Comparison of ENCODE assay signal across 1 cellular context in the genomic region with DNA sequence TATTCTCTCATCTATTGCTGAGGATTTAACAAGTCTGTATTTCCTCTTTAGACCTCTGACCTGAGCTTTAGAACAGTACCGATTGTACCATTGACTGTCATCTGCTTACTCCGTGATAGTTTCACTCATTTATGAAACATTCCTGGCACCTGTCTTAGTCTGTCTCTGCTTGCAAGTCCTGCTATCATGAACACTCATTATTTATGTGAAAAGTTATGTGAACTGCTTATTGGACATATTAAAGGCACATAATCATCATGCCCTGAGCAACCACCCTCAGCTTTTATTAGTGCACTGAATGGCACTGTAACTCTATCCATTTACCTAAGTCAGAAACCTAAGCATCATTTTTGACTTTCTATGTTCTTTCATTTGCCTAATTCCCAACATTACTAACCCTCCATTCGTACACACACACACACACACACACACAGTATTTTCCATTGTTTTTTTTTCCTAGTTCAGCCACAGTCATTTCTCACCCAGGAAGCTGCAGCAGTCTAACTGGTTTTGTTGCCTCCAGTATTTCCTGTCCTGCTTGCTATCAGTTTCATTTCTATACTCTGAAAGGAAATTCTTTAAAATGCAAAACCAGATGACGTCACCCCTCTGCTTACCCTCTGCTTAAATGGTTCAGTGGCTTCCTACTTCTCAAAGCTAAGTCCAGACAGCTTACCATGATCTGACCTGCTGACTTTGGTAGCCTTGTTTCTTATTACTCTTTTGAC.
TF ChIP-seq lines count a peak whose summit lies in the region.

No MANE protein-coding gene starts in this region.

TF ChIP-seq in K562, 482 proteins besides CTCF, POLR2A, EP300 and RAD21 (continued from another document):
- TF ChIP-seq, protein P1, sequence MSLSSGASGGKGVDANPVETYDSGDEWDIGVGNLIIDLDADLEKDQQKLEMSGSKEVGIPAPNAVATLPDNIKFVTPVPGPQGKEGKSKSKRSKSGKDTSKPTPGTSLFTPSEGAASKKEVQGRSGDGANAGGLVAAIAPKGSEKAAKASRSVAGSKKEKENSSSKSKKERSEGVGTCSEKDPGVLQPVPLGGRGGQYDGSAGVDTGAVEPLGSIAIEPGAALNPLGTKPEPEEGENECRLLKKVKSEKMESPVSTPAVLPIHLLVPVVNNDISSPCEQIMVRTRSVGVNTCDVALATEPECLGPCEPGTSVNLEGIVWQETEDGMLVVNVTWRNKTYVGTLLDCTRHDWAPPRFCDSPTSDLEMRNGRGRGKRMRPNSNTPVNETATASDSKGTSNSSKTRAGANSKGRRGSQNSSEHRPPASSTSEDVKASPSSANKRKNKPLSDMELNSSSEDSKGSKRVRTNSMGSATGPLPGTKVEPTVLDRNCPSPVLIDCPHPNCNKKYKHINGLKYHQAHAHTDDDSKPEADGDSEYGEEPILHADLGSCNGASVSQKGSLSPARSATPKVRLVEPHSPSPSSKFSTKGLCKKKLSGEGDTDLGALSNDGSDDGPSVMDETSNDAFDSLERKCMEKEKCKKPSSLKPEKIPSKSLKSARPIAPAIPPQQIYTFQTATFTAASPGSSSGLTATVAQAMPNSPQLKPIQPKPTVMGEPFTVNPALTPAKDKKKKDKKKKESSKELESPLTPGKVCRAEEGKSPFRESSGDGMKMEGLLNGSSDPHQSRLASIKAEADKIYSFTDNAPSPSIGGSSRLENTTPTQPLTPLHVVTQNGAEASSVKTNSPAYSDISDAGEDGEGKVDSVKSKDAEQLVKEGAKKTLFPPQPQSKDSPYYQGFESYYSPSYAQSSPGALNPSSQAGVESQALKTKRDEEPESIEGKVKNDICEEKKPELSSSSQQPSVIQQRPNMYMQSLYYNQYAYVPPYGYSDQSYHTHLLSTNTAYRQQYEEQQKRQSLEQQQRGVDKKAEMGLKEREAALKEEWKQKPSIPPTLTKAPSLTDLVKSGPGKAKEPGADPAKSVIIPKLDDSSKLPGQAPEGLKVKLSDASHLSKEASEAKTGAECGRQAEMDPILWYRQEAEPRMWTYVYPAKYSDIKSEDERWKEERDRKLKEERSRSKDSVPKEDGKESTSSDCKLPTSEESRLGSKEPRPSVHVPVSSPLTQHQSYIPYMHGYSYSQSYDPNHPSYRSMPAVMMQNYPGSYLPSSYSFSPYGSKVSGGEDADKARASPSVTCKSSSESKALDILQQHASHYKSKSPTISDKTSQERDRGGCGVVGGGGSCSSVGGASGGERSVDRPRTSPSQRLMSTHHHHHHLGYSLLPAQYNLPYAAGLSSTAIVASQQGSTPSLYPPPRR (CRISPR knock-in tag; IDR thresholded peaks at IDR 0.05; ENCODE audit: borderline replicate concordance) = no peak
- TF ChIP-seq SMAD2 (IDR thresholded peaks at IDR 0.05; ENCODE audit: low read depth, low read length) (no peak), PCBP2 (IDR thresholded peaks at IDR 0.05; ENCODE audit: low read depth, low read length, poor library complexity, severe bottlenecking) (no peak), GTF2E2 (tag; IDR thresholded peaks at IDR 0.05) (no peak), SREBF1 (IDR thresholded peaks at IDR 0.05; ENCODE audit: borderline replicate concordance, low read depth, low read length) (no peak), JUNB (CRISPR knock-in tag; conservative IDR thresholded peaks at IDR 0.05) (peak; percentile 89), PHF8 (IDR thresholded peaks at IDR 0.05; ENCODE audit: borderline replicate concordance, low read length) (no peak), NCOR1 (IDR thresholded peaks at IDR 0.05) (no peak), EWSR1 (IDR thresholded peaks at IDR 0.05; ENCODE audit: borderline replicate concordance, low read depth, partially characterized antibody) (no peak), MXI1 (IDR thresholded peaks at IDR 0.05; ENCODE audit: low read depth, low read length) (no peak), DIDO1 (tag; IDR thresholded peaks at IDR 0.05; ENCODE audit: low read depth) (no peak), MLLT1 (IDR thresholded peaks at IDR 0.05) (no peak), ZNF133 (CRISPR knock-in tag; IDR thresholded peaks at IDR 0.05) (no peak), RBM25 (IDR thresholded peaks at IDR 0.05; ENCODE audit: low read depth, low read length, severe bottlenecking) (no peak), EP400 (IDR thresholded peaks at IDR 0.05) (no peak), ILF3 (IDR thresholded peaks at IDR 0.05; ENCODE audit: borderline replicate concordance) (no peak), ATF3 (IDR thresholded peaks at IDR 0.05) (peak; percentile 95), ATF3 (CRISPR knock-in tag; conservative IDR thresholded peaks at IDR 0.05) (no peak), USF2 (CRISPR knock-in tag; IDR thresholded peaks at IDR 0.05) (no peak), POLR3G (IDR thresholded peaks at IDR 0.05; ENCODE audit: extremely low read depth, insufficient read length, insufficient replicate concordance) (no peak), HMG20A (CRISPR knock-in tag; conservative IDR thresholded peaks at IDR 0.05) (no peak), STAT5B (CRISPR knock-in tag; IDR thresholded peaks at IDR 0.05) (no peak), TSHZ1 (CRISPR knock-in tag; IDR thresholded peaks at IDR 0.05) (no peak), ZNF76 (CRISPR knock-in tag; IDR thresholded peaks at IDR 0.05; ENCODE audit: borderline replicate concordance) (no peak), SPI1 (IDR thresholded peaks at IDR 0.05; ENCODE audit: borderline replicate concordance, low read depth, low read length) (no peak), CBX8 (IDR thresholded peaks at IDR 0.05; ENCODE audit: borderline replicate concordance, extremely low read depth, low read depth, low read length, poor library complexity, severe bottlenecking) (no peak), ZBTB9 (CRISPR knock-in tag; IDR thresholded peaks at IDR 0.05) (no peak), GABPA (tag; conservative IDR thresholded peaks at IDR 0.05; ENCODE audit: low read depth) (peak; percentile 55), JUN (IDR thresholded peaks at IDR 0.05; ENCODE audit: borderline replicate concordance, low read depth, low read length) (peak; percentile 80), JUN (CRISPR knock-in tag; IDR thresholded peaks at IDR 0.05; ENCODE audit: borderline replicate concordance) (no peak), CHD4 (IDR thresholded peaks at IDR 0.05; ENCODE audit: insufficient read depth, insufficient replicate concordance, low read depth, low read length, poor library complexity, severe bottlenecking) (no peak), EGR1 (conservative IDR thresholded peaks at IDR 0.05) (no peak), ATF7 (IDR thresholded peaks at IDR 0.05) (peak; percentile 97), SNRNP70 (optimal IDR thresholded peaks at IDR 0.05; ENCODE audit: low read depth, low read length) (no peak), ESRRB (CRISPR knock-in tag; IDR thresholded peaks at IDR 0.05; ENCODE audit: borderline replicate concordance) (no peak), ZNF586 (CRISPR knock-in tag; conservative IDR thresholded peaks at IDR 0.05) (no peak), RNF2 (IDR thresholded peaks at IDR 0.05) (no peak), SMAD4 (CRISPR knock-in tag; conservative IDR thresholded peaks at IDR 0.05) (0 out of 2 replicates have a peak, but pooled peaks have one; percentile 26), ATF1 (CRISPR knock-in tag; IDR thresholded peaks at IDR 0.05) (no peak), ATF1 (tag; IDR thresholded peaks at IDR 0.05) (peak; percentile 31; the same call in 1 of the 2 replicates), ZNF324 (CRISPR knock-in tag; IDR thresholded peaks at IDR 0.05) (no peak), ZNF217 (CRISPR knock-in tag; IDR thresholded peaks at IDR 0.05) (no peak), ZNF165 (CRISPR knock-in tag; IDR thresholded peaks at IDR 0.05; ENCODE audit: borderline replicate concordance) (no peak), PRPF4 (IDR thresholded peaks at IDR 0.05; ENCODE audit: insufficient read depth, low read depth, low read length, poor library complexity, severe bottlenecking) (no peak), HDAC3 (IDR thresholded peaks at IDR 0.05; ENCODE audit: borderline replicate concordance, partially characterized antibody) (no peak), HEY1 (CRISPR knock-in tag; IDR thresholded peaks at IDR 0.05; ENCODE audit: borderline replicate concordance) (no peak), TBP (optimal IDR thresholded peaks at IDR 0.05; ENCODE audit: low read depth, low read length) (no peak), SOX6 (IDR thresholded peaks at IDR 0.05) (no peak), HMGN3 (IDR thresholded peaks at IDR 0.05; ENCODE audit: borderline replicate concordance, extremely low read depth, insufficient read length, low read depth, low read length) (no peak), CEBPB (tag; IDR thresholded peaks at IDR 0.05) (no peak), CREM (IDR thresholded peaks at IDR 0.05; ENCODE audit: low read depth) (0 out of 2 replicates have a peak, but pooled peaks have one; percentile 18), ARHGAP35 (IDR thresholded peaks at IDR 0.05; ENCODE audit: partially characterized antibody) (no peak), ZNF277 (CRISPR knock-in tag; IDR thresholded peaks at IDR 0.05; ENCODE audit: borderline replicate concordance) (no peak)
